Comparison of ENCODE assay signal across 1 cellular context in genomic region chr9:137070906-137071275, GRCh38.
TF ChIP-seq lines count a peak whose summit lies in the region.

No MANE protein-coding gene starts in this region.

TF ChIP-seq in HepG2, 621 proteins besides CTCF, POLR2A, EP300 and RAD21 (continues in another document):
- TF ChIP-seq SP1 (IDR thresholded peaks at IDR 0.05), result no peak
- TF ChIP-seq SP1 (CRISPR knock-in tag; IDR thresholded peaks at IDR 0.05), result no peak
- no peak for TF ChIP-seq ZC3H4 (CRISPR knock-in tag; IDR thresholded peaks at IDR 0.05; ENCODE audit: borderline replicate concordance)
- no peak for TF ChIP-seq ZNF747 (CRISPR knock-in tag; IDR thresholded peaks at IDR 0.05; ENCODE audit: borderline replicate concordance)
- no peak for TF ChIP-seq ZNF543 (CRISPR knock-in tag; IDR thresholded peaks at IDR 0.05)
- no peak for TF ChIP-seq DNMT3B (CRISPR knock-in tag; conservative IDR thresholded peaks at IDR 0.05)
- TF ChIP-seq NPAS2 (CRISPR knock-in tag; IDR thresholded peaks at IDR 0.05; ENCODE audit: borderline replicate concordance), result no peak
- TF ChIP-seq RARA (CRISPR knock-in tag; IDR thresholded peaks at IDR 0.05), result no peak
- TF ChIP-seq MLXIP (CRISPR knock-in tag; IDR thresholded peaks at IDR 0.05; ENCODE audit: borderline replicate concordance), result no peak
- no peak for TF ChIP-seq ATAD3A (CRISPR knock-in tag; IDR thresholded peaks at IDR 0.05)
- TF ChIP-seq ZNF569 (CRISPR knock-in tag; IDR thresholded peaks at IDR 0.05; ENCODE audit: borderline replicate concordance), result no peak
- no peak for TF ChIP-seq SMAD3 (CRISPR knock-in tag; IDR thresholded peaks at IDR 0.05)
- no peak for TF ChIP-seq FIP1L1 (IDR thresholded peaks at IDR 0.05; ENCODE audit: borderline replicate concordance, insufficient read depth, low read depth, low read length)
- no peak for TF ChIP-seq ZNF143 (CRISPR knock-in tag; IDR thresholded peaks at IDR 0.05)
- TF ChIP-seq AHDC1 (CRISPR knock-in tag; IDR thresholded peaks at IDR 0.05; ENCODE audit: borderline replicate concordance), result no peak
- no peak for TF ChIP-seq PREB (CRISPR knock-in tag; IDR thresholded peaks at IDR 0.05)
- peak; percentile 2; the same call in 1 of the 2 replicates for TF ChIP-seq FOXP4 (CRISPR knock-in tag; IDR thresholded peaks at IDR 0.05)
- TF ChIP-seq DMAP1 (CRISPR knock-in tag; IDR thresholded peaks at IDR 0.05), result no peak
- peak; percentile 64 for TF ChIP-seq ZNF121 (CRISPR knock-in tag; IDR thresholded peaks at IDR 0.05)
- peak; percentile 36; the same call in 1 of the 2 replicates for TF ChIP-seq NCOA2 (CRISPR knock-in tag; IDR thresholded peaks at IDR 0.05)
- no peak for TF ChIP-seq ZBTB39 (CRISPR knock-in tag; IDR thresholded peaks at IDR 0.05)
- TF ChIP-seq ATF7-NPFF (CRISPR knock-in tag; IDR thresholded peaks at IDR 0.05; ENCODE audit: low read depth), result no peak
- TF ChIP-seq PHF8 (CRISPR knock-in tag; IDR thresholded peaks at IDR 0.05), result peak; percentile 64
- TF ChIP-seq SP2 (CRISPR knock-in tag; IDR thresholded peaks at IDR 0.05), result no peak
- 0 out of 2 replicates have a peak, but pooled peaks have one; percentile 19 for TF ChIP-seq RBAK (CRISPR knock-in tag; IDR thresholded peaks at IDR 0.05)
- no peak for TF ChIP-seq ZNF766 (CRISPR knock-in tag; IDR thresholded peaks at IDR 0.05; ENCODE audit: borderline replicate concordance)
- no peak; the same call in 1 of the 2 replicates for TF ChIP-seq ZNF800 (CRISPR knock-in tag; IDR thresholded peaks at IDR 0.05)
- TF ChIP-seq ETV5 (CRISPR knock-in tag; IDR thresholded peaks at IDR 0.05; ENCODE audit: borderline replicate concordance), result no peak
- TF ChIP-seq NAIF1 (CRISPR knock-in tag; IDR thresholded peaks at IDR 0.05; ENCODE audit: borderline replicate concordance), result no peak
- no peak for TF ChIP-seq BORCS8-MEF2B (CRISPR knock-in tag; IDR thresholded peaks at IDR 0.05)
- TF ChIP-seq HNF4G (IDR thresholded peaks at IDR 0.05; ENCODE audit: borderline replicate concordance, low read depth, low read length), result no peak
- TF ChIP-seq HNF4G (CRISPR knock-in tag; IDR thresholded peaks at IDR 0.05; ENCODE audit: borderline replicate concordance, low read depth), result no peak
- no peak for TF ChIP-seq CEBPG (CRISPR knock-in tag; IDR thresholded peaks at IDR 0.05)
- TF ChIP-seq MZF1 (CRISPR knock-in tag; IDR thresholded peaks at IDR 0.05; ENCODE audit: borderline replicate concordance), result no peak
- no peak for TF ChIP-seq ZNF333 (CRISPR knock-in tag; IDR thresholded peaks at IDR 0.05; ENCODE audit: borderline replicate concordance)
- TF ChIP-seq TOPORS (CRISPR knock-in tag; IDR thresholded peaks at IDR 0.05), result no peak
- no peak for TF ChIP-seq ADNP (CRISPR knock-in tag; IDR thresholded peaks at IDR 0.05)
- no peak for TF ChIP-seq NR2F1 (CRISPR knock-in tag; IDR thresholded peaks at IDR 0.05)
- no peak for TF ChIP-seq SRSF4 (IDR thresholded peaks at IDR 0.05; ENCODE audit: low read depth, low read length, poor library complexity, severe bottlenecking)
- no peak for TF ChIP-seq HBP1 (CRISPR knock-in tag; IDR thresholded peaks at IDR 0.05; ENCODE audit: low read depth)
- TF ChIP-seq ZNF607 (CRISPR knock-in tag; IDR thresholded peaks at IDR 0.05; ENCODE audit: borderline replicate concordance), result no peak
- no peak for TF ChIP-seq ZNF10 (CRISPR knock-in tag; IDR thresholded peaks at IDR 0.05; ENCODE audit: borderline replicate concordance, low read depth)
- TF ChIP-seq HNF1B (CRISPR knock-in tag; IDR thresholded peaks at IDR 0.05), result 0 out of 2 replicates have a peak, but pooled peaks have one; percentile 41
- TF ChIP-seq YEATS2 (CRISPR knock-in tag; IDR thresholded peaks at IDR 0.05; ENCODE audit: borderline replicate concordance), result no peak
